ENCODE assay signal across 1 cellular context in the genomic region with DNA sequence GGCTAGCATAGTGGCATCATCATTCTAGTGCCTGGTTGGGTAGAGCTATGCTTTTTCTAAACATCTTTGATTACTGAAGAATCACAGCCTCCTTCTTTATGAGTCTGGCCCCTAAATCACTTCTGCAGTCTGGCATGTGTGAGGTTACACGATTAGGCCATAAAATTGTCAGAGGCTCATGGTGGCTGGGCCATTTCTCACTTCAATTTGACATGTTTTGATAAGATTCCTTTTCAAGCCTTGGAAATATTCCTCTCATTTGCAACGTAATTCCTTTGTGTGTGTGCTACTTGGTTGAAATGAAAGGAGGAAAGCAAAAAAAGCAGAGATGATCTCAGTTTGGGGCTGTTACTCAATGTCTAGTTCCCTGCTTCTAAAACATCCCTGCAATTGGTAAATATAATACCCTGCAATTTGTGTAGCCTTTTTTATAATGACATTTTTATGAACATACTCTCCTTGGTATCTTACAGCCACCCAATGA.
TF ChIP-seq lines count a peak whose summit lies in the region.

No MANE protein-coding gene starts in this region.

TF ChIP-seq in HEK293, 187 proteins besides CTCF, POLR2A, EP300 and RAD21 (continued from another document and continues in another):
- no peak for TF ChIP-seq ZBTB21 (tag by site-specific recombination; IDR thresholded peaks at IDR 0.05)
- TF ChIP-seq ZSCAN16 (tag by site-specific recombination; IDR thresholded peaks at IDR 0.05), result no peak
- TF ChIP-seq, protein P1, sequence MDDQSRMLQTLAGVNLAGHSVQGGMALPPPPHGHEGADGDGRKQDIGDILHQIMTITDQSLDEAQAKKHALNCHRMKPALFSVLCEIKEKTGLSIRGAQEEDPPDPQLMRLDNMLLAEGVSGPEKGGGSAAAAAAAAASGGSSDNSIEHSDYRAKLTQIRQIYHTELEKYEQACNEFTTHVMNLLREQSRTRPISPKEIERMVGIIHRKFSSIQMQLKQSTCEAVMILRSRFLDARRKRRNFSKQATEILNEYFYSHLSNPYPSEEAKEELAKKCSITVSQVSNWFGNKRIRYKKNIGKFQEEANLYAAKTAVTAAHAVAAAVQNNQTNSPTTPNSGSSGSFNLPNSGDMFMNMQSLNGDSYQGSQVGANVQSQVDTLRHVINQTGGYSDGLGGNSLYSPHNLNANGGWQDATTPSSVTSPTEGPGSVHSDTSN (CRISPR knock-in tag; IDR thresholded peaks at IDR 0.05), result no peak
- TF ChIP-seq, protein P2, sequence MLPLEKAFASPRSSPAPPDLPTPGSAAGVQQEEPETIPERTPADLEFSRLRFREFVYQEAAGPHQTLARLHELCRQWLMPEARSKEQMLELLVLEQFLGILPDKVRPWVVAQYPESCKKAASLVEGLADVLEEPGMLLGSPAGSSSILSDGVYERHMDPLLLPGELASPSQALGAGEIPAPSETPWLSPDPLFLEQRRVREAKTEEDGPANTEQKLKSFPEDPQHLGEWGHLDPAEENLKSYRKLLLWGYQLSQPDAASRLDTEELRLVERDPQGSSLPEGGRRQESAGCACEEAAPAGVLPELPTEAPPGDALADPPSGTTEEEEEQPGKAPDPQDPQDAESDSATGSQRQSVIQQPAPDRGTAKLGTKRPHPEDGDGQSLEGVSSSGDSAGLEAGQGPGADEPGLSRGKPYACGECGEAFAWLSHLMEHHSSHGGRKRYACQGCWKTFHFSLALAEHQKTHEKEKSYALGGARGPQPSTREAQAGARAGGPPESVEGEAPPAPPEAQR (tag by site-specific recombination; IDR thresholded peaks at IDR 0.05), result no peak
- TF ChIP-seq KLF8 (tag by site-specific recombination; IDR thresholded peaks at IDR 0.05), result peak; percentile 55
- TF ChIP-seq GFI1B (tag by site-specific recombination; IDR thresholded peaks at IDR 0.05), result peak; percentile 95
- TF ChIP-seq ZNF2 (tag by site-specific recombination; IDR thresholded peaks at IDR 0.05), result 0 out of 2 replicates have a peak, but pooled peaks have one; percentile 59
- TF ChIP-seq ZNF266 (tag by site-specific recombination; IDR thresholded peaks at IDR 0.05; ENCODE audit: low read depth), result no peak
- TF ChIP-seq BCL11A (tag by site-specific recombination; IDR thresholded peaks at IDR 0.05; ENCODE audit: low read depth), result 0 out of 2 replicates have a peak, but pooled peaks have one; percentile 31
- no peak for TF ChIP-seq ZIC2 (tag by site-specific recombination; IDR thresholded peaks at IDR 0.05)
- TF ChIP-seq OSR2 (tag by site-specific recombination; IDR thresholded peaks at IDR 0.05), result peak; percentile 95
- TF ChIP-seq ZNF366 (tag by site-specific recombination; conservative IDR thresholded peaks at IDR 0.05), result no peak
- TF ChIP-seq, protein P3, sequence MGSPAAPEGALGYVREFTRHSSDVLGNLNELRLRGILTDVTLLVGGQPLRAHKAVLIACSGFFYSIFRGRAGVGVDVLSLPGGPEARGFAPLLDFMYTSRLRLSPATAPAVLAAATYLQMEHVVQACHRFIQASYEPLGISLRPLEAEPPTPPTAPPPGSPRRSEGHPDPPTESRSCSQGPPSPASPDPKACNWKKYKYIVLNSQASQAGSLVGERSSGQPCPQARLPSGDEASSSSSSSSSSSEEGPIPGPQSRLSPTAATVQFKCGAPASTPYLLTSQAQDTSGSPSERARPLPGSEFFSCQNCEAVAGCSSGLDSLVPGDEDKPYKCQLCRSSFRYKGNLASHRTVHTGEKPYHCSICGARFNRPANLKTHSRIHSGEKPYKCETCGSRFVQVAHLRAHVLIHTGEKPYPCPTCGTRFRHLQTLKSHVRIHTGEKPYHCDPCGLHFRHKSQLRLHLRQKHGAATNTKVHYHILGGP (tag by site-specific recombination; IDR thresholded peaks at IDR 0.05), result no peak
- peak; percentile 57; the same call in 1 of the 2 replicates for TF ChIP-seq ZNF324 (tag by site-specific recombination; IDR thresholded peaks at IDR 0.05)
- TF ChIP-seq, protein P4, sequence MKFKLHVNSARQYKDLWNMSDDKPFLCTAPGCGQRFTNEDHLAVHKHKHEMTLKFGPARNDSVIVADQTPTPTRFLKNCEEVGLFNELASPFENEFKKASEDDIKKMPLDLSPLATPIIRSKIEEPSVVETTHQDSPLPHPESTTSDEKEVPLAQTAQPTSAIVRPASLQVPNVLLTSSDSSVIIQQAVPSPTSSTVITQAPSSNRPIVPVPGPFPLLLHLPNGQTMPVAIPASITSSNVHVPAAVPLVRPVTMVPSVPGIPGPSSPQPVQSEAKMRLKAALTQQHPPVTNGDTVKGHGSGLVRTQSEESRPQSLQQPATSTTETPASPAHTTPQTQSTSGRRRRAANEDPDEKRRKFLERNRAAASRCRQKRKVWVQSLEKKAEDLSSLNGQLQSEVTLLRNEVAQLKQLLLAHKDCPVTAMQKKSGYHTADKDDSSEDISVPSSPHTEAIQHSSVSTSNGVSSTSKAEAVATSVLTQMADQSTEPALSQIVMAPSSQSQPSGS (tag by site-specific recombination; IDR thresholded peaks at IDR 0.05; ENCODE audit: low read depth), result peak; percentile 73
- no peak for TF ChIP-seq ZNF302 (tag by site-specific recombination; IDR thresholded peaks at IDR 0.05; ENCODE audit: low read depth)
- TF ChIP-seq, protein P5, sequence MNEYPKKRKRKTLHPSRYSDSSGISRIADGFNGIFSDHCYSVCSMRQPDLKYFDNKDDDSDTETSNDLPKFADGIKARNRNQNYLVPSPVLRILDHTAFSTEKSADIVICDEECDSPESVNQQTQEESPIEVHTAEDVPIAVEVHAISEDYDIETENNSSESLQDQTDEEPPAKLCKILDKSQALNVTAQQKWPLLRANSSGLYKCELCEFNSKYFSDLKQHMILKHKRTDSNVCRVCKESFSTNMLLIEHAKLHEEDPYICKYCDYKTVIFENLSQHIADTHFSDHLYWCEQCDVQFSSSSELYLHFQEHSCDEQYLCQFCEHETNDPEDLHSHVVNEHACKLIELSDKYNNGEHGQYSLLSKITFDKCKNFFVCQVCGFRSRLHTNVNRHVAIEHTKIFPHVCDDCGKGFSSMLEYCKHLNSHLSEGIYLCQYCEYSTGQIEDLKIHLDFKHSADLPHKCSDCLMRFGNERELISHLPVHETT (tag by site-specific recombination; IDR thresholded peaks at IDR 0.05), result no peak
- peak; percentile 99 for TF ChIP-seq ZNF843 (tag by site-specific recombination; IDR thresholded peaks at IDR 0.05)
- TF ChIP-seq SP2 (tag by site-specific recombination; IDR thresholded peaks at IDR 0.05), result 0 out of 2 replicates have a peak, but pooled peaks have one; percentile 12
- no peak for TF ChIP-seq ZNF768 (tag by site-specific recombination; IDR thresholded peaks at IDR 0.05)
- TF ChIP-seq ZNF10 (tag by site-specific recombination; IDR thresholded peaks at IDR 0.05), result no peak
- peak; percentile 96 for TF ChIP-seq TRIM28 (IDR thresholded peaks at IDR 0.05; ENCODE audit: borderline replicate concordance, low read length)
- TF ChIP-seq, protein P6, sequence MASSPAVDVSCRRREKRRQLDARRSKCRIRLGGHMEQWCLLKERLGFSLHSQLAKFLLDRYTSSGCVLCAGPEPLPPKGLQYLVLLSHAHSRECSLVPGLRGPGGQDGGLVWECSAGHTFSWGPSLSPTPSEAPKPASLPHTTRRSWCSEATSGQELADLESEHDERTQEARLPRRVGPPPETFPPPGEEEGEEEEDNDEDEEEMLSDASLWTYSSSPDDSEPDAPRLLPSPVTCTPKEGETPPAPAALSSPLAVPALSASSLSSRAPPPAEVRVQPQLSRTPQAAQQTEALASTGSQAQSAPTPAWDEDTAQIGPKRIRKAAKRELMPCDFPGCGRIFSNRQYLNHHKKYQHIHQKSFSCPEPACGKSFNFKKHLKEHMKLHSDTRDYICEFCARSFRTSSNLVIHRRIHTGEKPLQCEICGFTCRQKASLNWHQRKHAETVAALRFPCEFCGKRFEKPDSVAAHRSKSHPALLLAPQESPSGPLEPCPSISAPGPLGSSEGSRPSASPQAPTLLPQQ (tag by site-specific recombination; IDR thresholded peaks at IDR 0.05), result peak; percentile 50; the same call in 1 of the 2 replicates
- TF ChIP-seq ZNF544 (tag by site-specific recombination; IDR thresholded peaks at IDR 0.05), result no peak
- TF ChIP-seq, protein P7, sequence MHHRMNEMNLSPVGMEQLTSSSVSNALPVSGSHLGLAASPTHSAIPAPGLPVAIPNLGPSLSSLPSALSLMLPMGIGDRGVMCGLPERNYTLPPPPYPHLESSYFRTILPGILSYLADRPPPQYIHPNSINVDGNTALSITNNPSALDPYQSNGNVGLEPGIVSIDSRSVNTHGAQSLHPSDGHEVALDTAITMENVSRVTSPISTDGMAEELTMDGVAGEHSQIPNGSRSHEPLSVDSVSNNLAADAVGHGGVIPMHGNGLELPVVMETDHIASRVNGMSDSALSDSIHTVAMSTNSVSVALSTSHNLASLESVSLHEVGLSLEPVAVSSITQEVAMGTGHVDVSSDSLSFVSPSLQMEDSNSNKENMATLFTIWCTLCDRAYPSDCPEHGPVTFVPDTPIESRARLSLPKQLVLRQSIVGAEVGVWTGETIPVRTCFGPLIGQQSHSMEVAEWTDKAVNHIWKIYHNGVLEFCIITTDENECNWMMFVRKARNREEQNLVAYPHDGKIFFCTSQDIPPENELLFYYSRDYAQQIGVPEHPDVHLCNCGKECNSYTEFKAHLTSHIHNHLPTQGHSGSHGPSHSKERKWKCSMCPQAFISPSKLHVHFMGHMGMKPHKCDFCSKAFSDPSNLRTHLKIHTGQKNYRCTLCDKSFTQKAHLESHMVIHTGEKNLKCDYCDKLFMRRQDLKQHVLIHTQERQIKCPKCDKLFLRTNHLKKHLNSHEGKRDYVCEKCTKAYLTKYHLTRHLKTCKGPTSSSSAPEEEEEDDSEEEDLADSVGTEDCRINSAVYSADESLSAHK (tag by site-specific recombination; IDR thresholded peaks at IDR 0.05), result peak; percentile 76
- peak; percentile 76; the same call in 1 of the 2 replicates for TF ChIP-seq ZSCAN30 (tag by site-specific recombination; IDR thresholded peaks at IDR 0.05)
- TF ChIP-seq TCF7L2 (IDR thresholded peaks at IDR 0.05; ENCODE audit: borderline replicate concordance, low read depth, low read length), result peak; percentile 98
- TF ChIP-seq ZEB2 (tag by site-specific recombination; IDR thresholded peaks at IDR 0.05), result peak; percentile 92
- TF ChIP-seq, protein P8, sequence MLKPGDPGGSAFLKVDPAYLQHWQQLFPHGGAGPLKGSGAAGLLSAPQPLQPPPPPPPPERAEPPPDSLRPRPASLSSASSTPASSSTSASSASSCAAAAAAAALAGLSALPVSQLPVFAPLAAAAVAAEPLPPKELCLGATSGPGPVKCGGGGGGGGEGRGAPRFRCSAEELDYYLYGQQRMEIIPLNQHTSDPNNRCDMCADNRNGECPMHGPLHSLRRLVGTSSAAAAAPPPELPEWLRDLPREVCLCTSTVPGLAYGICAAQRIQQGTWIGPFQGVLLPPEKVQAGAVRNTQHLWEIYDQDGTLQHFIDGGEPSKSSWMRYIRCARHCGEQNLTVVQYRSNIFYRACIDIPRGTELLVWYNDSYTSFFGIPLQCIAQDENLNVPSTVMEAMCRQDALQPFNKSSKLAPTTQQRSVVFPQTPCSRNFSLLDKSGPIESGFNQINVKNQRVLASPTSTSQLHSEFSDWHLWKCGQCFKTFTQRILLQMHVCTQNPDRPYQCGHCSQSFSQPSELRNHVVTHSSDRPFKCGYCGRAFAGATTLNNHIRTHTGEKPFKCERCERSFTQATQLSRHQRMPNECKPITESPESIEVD (tag by site-specific recombination; IDR thresholded peaks at IDR 0.05), result peak; percentile 98
- no peak for TF ChIP-seq ZBTB1 (tag by site-specific recombination; IDR thresholded peaks at IDR 0.05)
- TF ChIP-seq ZNF654 (tag by site-specific recombination; IDR thresholded peaks at IDR 0.05; ENCODE audit: low read depth), result no peak
- peak; percentile 76; the same call in 1 of the 2 replicates for TF ChIP-seq IKZF3 (tag by site-specific recombination; IDR thresholded peaks at IDR 0.05)
- TF ChIP-seq, protein P9, sequence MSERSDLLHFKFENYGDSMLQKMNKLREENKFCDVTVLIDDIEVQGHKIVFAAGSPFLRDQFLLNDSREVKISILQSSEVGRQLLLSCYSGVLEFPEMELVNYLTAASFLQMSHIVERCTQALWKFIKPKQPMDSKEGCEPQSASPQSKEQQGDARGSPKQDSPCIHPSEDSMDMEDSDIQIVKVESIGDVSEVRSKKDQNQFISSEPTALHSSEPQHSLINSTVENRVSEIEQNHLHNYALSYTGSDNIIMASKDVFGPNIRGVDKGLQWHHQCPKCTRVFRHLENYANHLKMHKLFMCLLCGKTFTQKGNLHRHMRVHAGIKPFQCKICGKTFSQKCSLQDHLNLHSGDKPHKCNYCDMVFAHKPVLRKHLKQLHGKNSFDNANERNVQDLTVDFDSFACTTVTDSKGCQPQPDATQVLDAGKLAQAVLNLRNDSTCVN (tag by site-specific recombination; optimal IDR thresholded peaks at IDR 0.05), result no peak
- TF ChIP-seq, protein P10, sequence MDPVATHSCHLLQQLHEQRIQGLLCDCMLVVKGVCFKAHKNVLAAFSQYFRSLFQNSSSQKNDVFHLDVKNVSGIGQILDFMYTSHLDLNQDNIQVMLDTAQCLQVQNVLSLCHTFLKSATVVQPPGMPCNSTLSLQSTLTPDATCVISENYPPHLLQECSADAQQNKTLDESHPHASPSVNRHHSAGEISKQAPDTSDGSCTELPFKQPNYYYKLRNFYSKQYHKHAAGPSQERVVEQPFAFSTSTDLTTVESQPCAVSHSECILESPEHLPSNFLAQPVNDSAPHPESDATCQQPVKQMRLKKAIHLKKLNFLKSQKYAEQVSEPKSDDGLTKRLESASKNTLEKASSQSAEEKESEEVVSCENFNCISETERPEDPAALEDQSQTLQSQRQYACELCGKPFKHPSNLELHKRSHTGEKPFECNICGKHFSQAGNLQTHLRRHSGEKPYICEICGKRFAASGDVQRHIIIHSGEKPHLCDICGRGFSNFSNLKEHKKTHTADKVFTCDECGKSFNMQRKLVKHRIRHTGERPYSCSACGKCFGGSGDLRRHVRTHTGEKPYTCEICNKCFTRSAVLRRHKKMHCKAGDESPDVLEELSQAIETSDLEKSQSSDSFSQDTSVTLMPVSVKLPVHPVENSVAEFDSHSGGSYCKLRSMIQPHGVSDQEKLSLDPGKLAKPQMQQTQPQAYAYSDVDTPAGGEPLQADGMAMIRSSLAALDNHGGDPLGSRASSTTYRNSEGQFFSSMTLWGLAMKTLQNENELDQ (tag by site-specific recombination; IDR thresholded peaks at IDR 0.05; ENCODE audit: low read depth), result no peak
- no peak for TF ChIP-seq ZNF292 (tag by site-specific recombination; IDR thresholded peaks at IDR 0.05; ENCODE audit: borderline replicate concordance, low read depth)
- no peak for TF ChIP-seq ZBTB48 (tag by site-specific recombination; IDR thresholded peaks at IDR 0.05)
- no peak for TF ChIP-seq ZNF596 (tag by site-specific recombination; IDR thresholded peaks at IDR 0.05)
- TF ChIP-seq ZNF121 (tag by site-specific recombination; IDR thresholded peaks at IDR 0.05), result no peak
- TF ChIP-seq, protein P11, sequence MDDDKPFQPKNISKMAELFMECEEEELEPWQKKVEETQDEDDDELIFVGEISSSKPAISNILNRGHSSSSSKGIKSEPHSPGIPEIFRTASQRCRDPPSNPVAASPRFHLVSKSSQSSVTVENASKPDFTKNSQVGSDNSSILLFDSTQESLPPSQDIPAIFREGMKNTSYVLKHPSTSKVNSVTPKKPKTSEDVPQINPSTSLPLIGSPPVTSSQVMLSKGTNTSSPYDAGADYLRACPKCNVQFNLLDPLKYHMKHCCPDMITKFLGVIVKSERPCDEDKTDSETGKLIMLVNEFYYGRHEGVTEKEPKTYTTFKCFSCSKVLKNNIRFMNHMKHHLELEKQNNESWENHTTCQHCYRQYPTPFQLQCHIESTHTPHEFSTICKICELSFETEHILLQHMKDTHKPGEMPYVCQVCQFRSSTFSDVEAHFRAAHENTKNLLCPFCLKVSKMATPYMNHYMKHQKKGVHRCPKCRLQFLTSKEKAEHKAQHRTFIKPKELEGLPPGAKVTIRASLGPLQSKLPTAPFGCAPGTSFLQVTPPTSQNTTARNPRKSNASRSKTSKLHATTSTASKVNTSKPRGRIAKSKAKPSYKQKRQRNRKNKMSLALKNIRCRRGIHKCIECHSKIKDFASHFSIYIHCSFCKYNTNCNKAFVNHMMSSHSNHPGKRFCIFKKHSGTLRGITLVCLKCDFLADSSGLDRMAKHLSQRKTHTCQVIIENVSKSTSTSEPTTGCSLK (tag by site-specific recombination; IDR thresholded peaks at IDR 0.05), result no peak
- TF ChIP-seq ZNF274 (IDR thresholded peaks at IDR 0.05; ENCODE audit: low read length), result no peak
- TF ChIP-seq ZNF274 (tag by site-specific recombination; IDR thresholded peaks at IDR 0.05; ENCODE audit: borderline replicate concordance), result no peak
